ENCODE assay signal across 10 cellular contexts in genomic region chr6:105767541-105767940, GRCh38.
"Had no signal": no experiment of that assay in that cellular context is flagged by ENCODE, and none has a peak within 500 bp of the region (broad histone marks: within the 10 kb centered on the region; RNA-seq: fewer than 3 reads in every experiment).

No MANE protein-coding gene starts in this region.

- H3K4me3 ChIP-seq: GM23248, HAP-1 had no signal

- DNase-seq: GM23248, GOT3, H7, HFFc6, KBM-7 had no signal

- H3K9me3 ChIP-seq: HAP-1 had no signal

- ATAC-seq: HCT116, HepG2 had no signal

- H3K36me3 ChIP-seq: HAP-1 had no signal

- H3K27ac ChIP-seq: GM23248, HL-60, KMS-11 had no signal

- H3K4me1 ChIP-seq: HAP-1 had no signal
